Comparison of ENCODE assay signal across 27 cellular contexts in the genomic region with DNA sequence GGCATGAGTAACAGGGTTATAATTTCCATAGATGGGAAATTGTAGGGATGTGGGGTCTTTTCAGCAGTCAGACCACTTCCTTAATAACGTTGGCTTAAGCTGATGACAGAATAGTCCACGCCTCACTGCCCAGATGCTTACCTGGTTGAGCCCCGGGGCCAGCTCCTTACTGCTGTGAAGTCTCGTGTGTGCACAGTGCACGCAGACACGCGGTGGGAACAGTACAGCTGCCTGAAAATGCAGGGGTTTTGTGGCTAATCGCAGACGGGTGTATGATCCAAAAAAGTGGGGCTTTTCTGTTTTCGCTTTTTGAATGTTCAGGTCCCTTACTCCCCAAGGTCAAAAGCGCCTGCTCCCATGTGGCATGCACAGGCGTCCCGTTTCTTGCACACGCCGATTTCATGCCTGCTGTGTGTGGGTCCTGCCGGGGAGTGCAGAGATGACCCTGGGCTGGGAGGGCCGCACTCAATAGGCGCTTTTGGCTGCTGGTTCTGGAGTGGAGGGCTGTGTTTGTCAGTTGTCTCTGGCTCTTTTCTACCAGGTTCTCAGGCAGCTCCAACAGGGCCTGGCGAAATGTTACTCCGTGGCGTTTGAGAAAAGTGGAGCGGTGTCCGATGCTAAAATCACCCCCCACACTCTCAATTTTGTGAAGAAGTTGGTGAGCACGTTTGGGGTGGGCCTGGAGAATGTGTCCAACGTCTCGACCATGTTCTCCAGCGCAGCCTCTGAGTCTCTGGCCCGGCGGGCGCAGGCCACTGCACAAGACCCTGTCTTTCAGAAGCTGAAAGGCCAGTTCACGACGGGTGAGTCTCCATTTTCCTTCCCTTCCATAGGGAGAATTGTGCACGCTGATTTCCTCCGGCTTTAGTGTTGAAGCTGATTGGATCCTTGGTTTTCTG.
"Had no signal": no experiment of that assay in that cellular context is flagged by ENCODE, and none has a peak within 500 bp of the region (broad histone marks: within the 10 kb centered on the region; RNA-seq: fewer than 3 reads in every experiment).

No MANE protein-coding gene starts in this region.

- ATAC-seq: effector memory CD8-positive, alpha-beta T cell; gastroesophageal sphincter; naive thymus-derived CD4-positive, alpha-beta T cell; psoas muscle had no signal

- H3K27me3 Mint-ChIP-seq: activated CD4-positive, alpha-beta memory T cell treated with anti-CD3 and anti-CD28 coated beads, Interleukin-2, amount 10 ng/mL, durations not matched to agents 7 days and 5 days; activated CD4-positive, alpha-beta T cell treated with anti-CD3 and anti-CD28 coated beads, Interleukin-2, amount 10 ng/mL, durations not matched to agents 7 days and 5 days; activated naive CD8-positive, alpha-beta T cell treated with anti-CD3 and anti-CD28 coated beads for 36 hours; brain; effector memory CD8-positive, alpha-beta T cell; naive thymus-derived CD4-positive, alpha-beta T cell; stimulated activated naive CD8-positive, alpha-beta T cell treated with anti-CD3 and anti-CD28 coated beads, Interleukin-15, Interleukin-2, amounts not matched to agents 100 ng/mL and 50 ng/mL, for 24 hours had no signal

- H3K9me3 Mint-ChIP-seq: activated CD4-positive, alpha-beta memory T cell treated with anti-CD3 and anti-CD28 coated beads, Interleukin-2, amount 10 ng/mL, durations not matched to agents 7 days and 5 days; activated CD4-positive, alpha-beta T cell treated with anti-CD3 and anti-CD28 coated beads, Interleukin-2, amount 10 ng/mL, durations not matched to agents 7 days and 5 days; activated naive CD4-positive, alpha-beta T cell treated with anti-CD3 and anti-CD28 coated beads for 36 hours; activated naive CD8-positive, alpha-beta T cell treated with anti-CD3 and anti-CD28 coated beads for 36 hours; brain; effector memory CD8-positive, alpha-beta T cell; naive thymus-derived CD4-positive, alpha-beta T cell; stimulated activated naive CD8-positive, alpha-beta T cell treated with anti-CD3 and anti-CD28 coated beads, Interleukin-15, Interleukin-2, amounts not matched to agents 100 ng/mL and 50 ng/mL, for 24 hours; T-helper 1 cell treated with Interleukin-12 subunit alpha and Interleukin-12 subunit beta and Interleukin-4 antibody, amounts not matched to agents 30 μg/mL and 1 μg/mL, for 36 hours had no signal

- H3K27me3 ChIP-seq: adrenal gland, ascending aorta, cardiac muscle cell, gastroesophageal sphincter, hepatocyte, thyroid gland, upper lobe of left lung had no signal

- H3K4me1 ChIP-seq: adrenal gland, ascending aorta, parathyroid adenoma, psoas muscle, thyroid gland, upper lobe of left lung had no signal

- H3K4me3 ChIP-seq: adrenal gland, ascending aorta, cardiac muscle cell, gastroesophageal sphincter, hepatocyte, psoas muscle, thyroid gland, upper lobe of left lung had no signal

- H3K27ac ChIP-seq: adrenal gland, ascending aorta, cardiac muscle cell, gastroesophageal sphincter, hepatocyte, parathyroid adenoma, psoas muscle, thyroid gland, upper lobe of left lung, VCaP had no signal

- H3K9me3 ChIP-seq: adrenal gland, ascending aorta, gastroesophageal sphincter, psoas muscle, thyroid gland, upper lobe of left lung had no signal

- H3K27ac Mint-ChIP-seq: activated CD4-positive, alpha-beta memory T cell treated with anti-CD3 and anti-CD28 coated beads, Interleukin-2, amount 10 ng/mL, durations not matched to agents 7 days and 5 days; activated CD4-positive, alpha-beta T cell treated with anti-CD3 and anti-CD28 coated beads, Interleukin-2, amount 10 ng/mL, durations not matched to agents 7 days and 5 days; activated naive CD4-positive, alpha-beta T cell treated with anti-CD3 and anti-CD28 coated beads for 36 hours; activated naive CD8-positive, alpha-beta T cell treated with anti-CD3 and anti-CD28 coated beads for 36 hours; T-helper 1 cell treated with Interleukin-12 subunit alpha and Interleukin-12 subunit beta and Interleukin-4 antibody, amounts not matched to agents 30 μg/mL and 1 μg/mL, for 36 hours had no signal

- DNase-seq: activated CD4-positive, alpha-beta memory T cell treated with anti-CD3 and anti-CD28 coated beads, Interleukin-2, amount 10 ng/mL, durations not matched to agents 7 days and 5 days; activated CD4-positive, alpha-beta T cell treated with anti-CD3 and anti-CD28 coated beads, Interleukin-2, amount 10 ng/mL, durations not matched to agents 7 days and 5 days; activated CD4-positive, CD25-positive, alpha-beta regulatory T cell treated with anti-CD3 and anti-CD28 coated beads, Interleukin-2, amount 50 U/mL, for 72 hours; activated naive CD4-positive, alpha-beta T cell treated with anti-CD3 and anti-CD28 coated beads for 36 hours; activated naive CD8-positive, alpha-beta T cell treated with anti-CD3 and anti-CD28 coated beads for 36 hours; activated T-cell treated with anti-CD3 and anti-CD28 coated beads, Interleukin-2, amount 50 U/mL, for 48 hours; cortex of kidney; effector memory CD8-positive, alpha-beta T cell; kidney; midbrain; naive thymus-derived CD4-positive, alpha-beta T cell; psoas muscle; stimulated activated CD4-positive, alpha-beta T cell treated with anti-CD3 and anti-CD28 coated beads, Interleukin-15, amount 100 ng/mL, for 24 hours; SW 1271; T-helper 9 cell; thyroid gland had no signal

- H3K4me3 Mint-ChIP-seq: activated CD4-positive, alpha-beta memory T cell treated with anti-CD3 and anti-CD28 coated beads, Interleukin-2, amount 10 ng/mL, durations not matched to agents 7 days and 5 days; activated CD4-positive, alpha-beta T cell treated with anti-CD3 and anti-CD28 coated beads, Interleukin-2, amount 10 ng/mL, durations not matched to agents 7 days and 5 days; activated naive CD4-positive, alpha-beta T cell treated with anti-CD3 and anti-CD28 coated beads for 36 hours; activated naive CD8-positive, alpha-beta T cell treated with anti-CD3 and anti-CD28 coated beads for 36 hours; effector memory CD8-positive, alpha-beta T cell; naive thymus-derived CD4-positive, alpha-beta T cell; stimulated activated naive CD8-positive, alpha-beta T cell treated with anti-CD3 and anti-CD28 coated beads, Interleukin-15, Interleukin-2, amounts not matched to agents 100 ng/mL and 50 ng/mL, for 24 hours; T-helper 1 cell treated with Interleukin-12 subunit alpha and Interleukin-12 subunit beta and Interleukin-4 antibody, amounts not matched to agents 30 μg/mL and 1 μg/mL, for 36 hours had no signal

- H3K4me1 Mint-ChIP-seq: brain had no signal
